In the genomic region with DNA sequence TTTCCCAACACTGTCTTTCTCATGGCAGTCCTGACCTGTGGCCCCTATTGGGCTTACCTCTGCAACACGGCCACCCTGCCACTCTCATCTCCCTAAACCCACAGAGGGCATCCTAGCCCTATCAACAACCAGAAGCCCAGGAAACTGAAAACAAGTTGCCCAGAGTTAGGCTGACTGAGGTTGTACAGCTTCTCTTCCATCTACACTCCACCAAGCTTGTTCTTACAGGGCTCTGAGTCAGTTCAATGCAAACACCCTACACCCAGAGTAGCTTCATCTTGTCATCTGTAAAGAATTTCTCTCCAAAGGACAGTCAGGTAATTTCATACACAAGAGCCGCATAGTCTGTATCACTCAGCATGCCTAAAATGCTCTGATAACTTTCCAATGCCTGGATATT, we compare ENCODE assay signal across 1 cellular context.
TF ChIP-seq lines count a peak whose summit lies in the region.

No MANE protein-coding gene starts in this region.

TF ChIP-seq in A549, 52 proteins besides CTCF, POLR2A, EP300 and RAD21 (continued from another document):
- TF ChIP-seq, protein P1, sequence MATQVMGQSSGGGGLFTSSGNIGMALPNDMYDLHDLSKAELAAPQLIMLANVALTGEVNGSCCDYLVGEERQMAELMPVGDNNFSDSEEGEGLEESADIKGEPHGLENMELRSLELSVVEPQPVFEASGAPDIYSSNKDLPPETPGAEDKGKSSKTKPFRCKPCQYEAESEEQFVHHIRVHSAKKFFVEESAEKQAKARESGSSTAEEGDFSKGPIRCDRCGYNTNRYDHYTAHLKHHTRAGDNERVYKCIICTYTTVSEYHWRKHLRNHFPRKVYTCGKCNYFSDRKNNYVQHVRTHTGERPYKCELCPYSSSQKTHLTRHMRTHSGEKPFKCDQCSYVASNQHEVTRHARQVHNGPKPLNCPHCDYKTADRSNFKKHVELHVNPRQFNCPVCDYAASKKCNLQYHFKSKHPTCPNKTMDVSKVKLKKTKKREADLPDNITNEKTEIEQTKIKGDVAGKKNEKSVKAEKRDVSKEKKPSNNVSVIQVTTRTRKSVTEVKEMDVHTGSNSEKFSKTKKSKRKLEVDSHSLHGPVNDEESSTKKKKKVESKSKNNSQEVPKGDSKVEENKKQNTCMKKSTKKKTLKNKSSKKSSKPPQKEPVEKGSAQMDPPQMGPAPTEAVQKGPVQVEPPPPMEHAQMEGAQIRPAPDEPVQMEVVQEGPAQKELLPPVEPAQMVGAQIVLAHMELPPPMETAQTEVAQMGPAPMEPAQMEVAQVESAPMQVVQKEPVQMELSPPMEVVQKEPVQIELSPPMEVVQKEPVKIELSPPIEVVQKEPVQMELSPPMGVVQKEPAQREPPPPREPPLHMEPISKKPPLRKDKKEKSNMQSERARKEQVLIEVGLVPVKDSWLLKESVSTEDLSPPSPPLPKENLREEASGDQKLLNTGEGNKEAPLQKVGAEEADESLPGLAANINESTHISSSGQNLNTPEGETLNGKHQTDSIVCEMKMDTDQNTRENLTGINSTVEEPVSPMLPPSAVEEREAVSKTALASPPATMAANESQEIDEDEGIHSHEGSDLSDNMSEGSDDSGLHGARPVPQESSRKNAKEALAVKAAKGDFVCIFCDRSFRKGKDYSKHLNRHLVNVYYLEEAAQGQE (IDR thresholded peaks at IDR 0.05): no peak
- TF ChIP-seq JUN (IDR thresholded peaks at IDR 0.05): peak in 1 of 2 experiments; percentile 46; a peak in 2 of 5 replicates
- TF ChIP-seq JUNB (IDR thresholded peaks at IDR 0.05): peak; percentile 50
